Comparison of ENCODE assay signal across 12 cellular contexts in the genomic region with DNA sequence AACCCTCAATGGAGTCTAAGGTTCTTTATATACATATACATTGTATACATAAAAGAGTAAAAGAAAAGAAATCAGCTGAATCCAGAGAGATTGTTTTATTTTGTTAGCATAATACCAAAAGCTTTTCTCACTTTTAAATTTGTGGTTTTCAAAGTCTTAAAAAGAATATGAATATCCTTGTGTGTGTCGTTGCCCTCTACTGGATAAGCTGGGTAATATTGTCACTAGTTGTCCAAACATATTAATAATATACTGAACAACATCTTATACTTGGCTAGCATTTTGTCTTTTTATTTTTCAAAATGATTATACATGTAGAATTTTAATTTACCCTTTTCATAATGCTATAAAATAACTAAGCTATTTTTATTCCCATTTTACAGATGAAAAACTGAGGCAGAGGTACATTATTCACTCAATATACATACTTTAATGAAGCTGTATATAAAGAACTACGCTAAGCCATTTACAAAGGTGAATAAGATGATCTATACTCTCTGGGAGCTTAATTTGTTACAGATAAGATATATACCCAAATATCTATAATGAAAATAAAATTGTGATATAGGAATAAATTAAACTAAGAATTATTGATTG.
A peak's percentile ranks its signal among the peaks of the same experiment; 100 is the strongest.
DNase-seq lines count a peak whose midpoint lies in the region; ATAC-seq and TF ChIP-seq lines count a peak whose summit lies in the region.
"Had no signal": no experiment of that assay in that cellular context is flagged by ENCODE, and none has a peak within 500 bp of the region (broad histone marks: within the 10 kb centered on the region; RNA-seq: fewer than 3 reads in every experiment).

No MANE protein-coding gene starts in this region.

- TF ChIP-seq CTCF in GM06990 (IDR thresholded peaks at IDR 0.05; ENCODE audit: insufficient read depth, low read length, poor library complexity, severe bottlenecking) (peak; percentile 35), brain microvascular endothelial cell (IDR thresholded peaks at IDR 0.05; ENCODE audit: low read depth, low read length, missing control alignments) (peak; percentile 32), mucosa of descending colon (IDR thresholded peaks at IDR 0.05) (peak; percentile 8)

- H3K9me3 ChIP-seq in mucosa of descending colon = no peaks in the 10 kb centered on the region

- no peaks in the 10 kb centered on the region for H3K4me1 ChIP-seq in mucosa of descending colon (ENCODE audit: low read depth)
- H3K4me1 ChIP-seq: esophagus muscularis mucosa had no signal

- intact Hi-C loops in mucosa of descending colon (cut with DNase I, micrococcal nuclease) = no loop called here

- in situ Hi-C loops in KBM-7 (cut with MboI; ENCODE audit: low pct_unique_long_range_greater_than_20kb, low sequenced_read_pairs) = no loop called here
- in situ Hi-C loops in brain microvascular endothelial cell (cut with HindIII; ENCODE audit: low pct_ligation_motif_present, low sequenced_read_pairs) = no loop called here

- no peak overlapping the region for H3K27ac ChIP-seq in brain microvascular endothelial cell
- H3K27ac ChIP-seq: esophagus muscularis mucosa had no signal

- ATAC-seq in mucosa of descending colon (no peak), HG02973 (IDR thresholded peaks at IDR 0.05; ENCODE audit: unreplicated experiment) (no peak), GM19397 (IDR thresholded peaks at IDR 0.05; ENCODE audit: unreplicated experiment) (no peak), HG02938 (IDR thresholded peaks at IDR 0.05; ENCODE audit: unreplicated experiment) (no peak), HG02870 (IDR thresholded peaks at IDR 0.05; ENCODE audit: unreplicated experiment) (no peak)

- no peak for DNase-seq in GM06990 (ENCODE audit: extremely low read depth, insufficient read length)
- peak; percentile 14 for DNase-seq in KBM-7
- peak; percentile 8 for DNase-seq in brain microvascular endothelial cell
- DNase-seq in mucosa of descending colon = no peak
- DNase-seq: activated CD8-positive, alpha-beta memory T cell treated with anti-CD3 and anti-CD28 coated beads, Interleukin-2, amount 50 U/mL, for 4 hours; NCI-H446; stimulated activated naive CD4-positive, alpha-beta T cell treated with Interleukin-2 at 50 U/mL for 16 hours had no signal

- no peaks in the 10 kb centered on the region for H3K36me3 ChIP-seq in GM06990 (ENCODE audit: control insufficient read depth, insufficient read depth, low read length)
- H3K36me3 ChIP-seq in brain microvascular endothelial cell (replicated peaks) = no peaks in the 10 kb centered on the region
- H3K36me3 ChIP-seq in mucosa of descending colon (ENCODE audit: low read depth) = no peaks in the 10 kb centered on the region
- H3K36me3 ChIP-seq: esophagus muscularis mucosa had no signal

- H3K4me3 ChIP-seq in GM06990 (replicated peaks; ENCODE audit: low read depth, low read length) (no peak overlapping the region), brain microvascular endothelial cell (ENCODE audit: low read depth, low read length) (no peak overlapping the region), mucosa of descending colon (no peak overlapping the region)
- H3K4me3 ChIP-seq: esophagus muscularis mucosa had no signal

- H3K27me3 ChIP-seq in GM06990 (replicated peaks; ENCODE audit: control insufficient read depth, insufficient read depth, low read length) (no peaks in the 10 kb centered on the region), brain microvascular endothelial cell (replicated peaks) (no peaks in the 10 kb centered on the region)
- H3K27me3 ChIP-seq: esophagus muscularis mucosa had no signal

Comparison
In these comparisons a context has a peak if more than half of its experiments do, and no peak if none do; other contexts are left out.
1. DNase-seq: peak in KBM-7 (single experiment) and brain microvascular endothelial cell (single experiment); none in GM06990 (single experiment) and mucosa of descending colon (0 of 3).
2. Peak in every context shown above with its lines, with median percentiles within 50 percentile points of each other: CTCF ChIP-seq.